Comparison of ENCODE assay signal across 12 cellular contexts in genomic region chr3:42191443-42191747, GRCh38.
A peak's percentile ranks its signal among the peaks of the same experiment; 100 is the strongest.
DNase-seq lines count a peak whose midpoint lies in the region; ATAC-seq and TF ChIP-seq lines count a peak whose summit lies in the region.
"Had no signal": no experiment of that assay in that cellular context is flagged by ENCODE, and none has a peak within 500 bp of the region (broad histone marks: within the 10 kb centered on the region; RNA-seq: fewer than 3 reads in every experiment).

No MANE protein-coding gene starts in this region.

- H3K27ac ChIP-seq in left ventricle myocardium inferior (replicated peaks) (peak overlapping the region; percentile 4), RWPE2 (ENCODE audit: poor library complexity, severe bottlenecking) (no peak overlapping the region), foreskin keratinocyte (no peak overlapping the region)
- H3K27ac ChIP-seq: suprapubic skin had no signal

- POLR2A ChIA-PET in T-cell (lab: Charles Lee), result interaction anchor here in 1 of 2 donors (0.6 kb wide), 1 partner anchor 73 kb away, joined by 7 read pairs; no protein-coding TSS in a partner anchor

- H3K9me3 Mint-ChIP-seq in endothelial cell (ENCODE audit: unreplicated experiment), result no peaks in the 10 kb centered on the region
- no peaks in the 10 kb centered on the region for H3K9me3 Mint-ChIP-seq in T-cell

- no peak for TF ChIP-seq CTCF in left ventricle myocardium inferior (IDR thresholded peaks at IDR 0.05; ENCODE audit: borderline replicate concordance)
- peak; percentile 71 for TF ChIP-seq CTCF in RWPE2 (IDR thresholded peaks at IDR 0.05; ENCODE audit: poor library complexity, severe bottlenecking)
- peak; percentile 31 for TF ChIP-seq CTCF in endothelial cell (IDR thresholded peaks at IDR 0.05; ENCODE audit: unreplicated experiment)
- TF ChIP-seq CTCF in foreskin keratinocyte (conservative IDR thresholded peaks at IDR 0.05), result no peak

- no peak overlapping the region for H3K4me3 Mint-ChIP-seq in endothelial cell (ENCODE audit: unreplicated experiment)
- no peak overlapping the region for H3K4me3 Mint-ChIP-seq in T-cell
- H3K4me3 Mint-ChIP-seq: activated naive CD8-positive, alpha-beta T cell had no signal

- intact Hi-C loops in left ventricle myocardium inferior (cut with micrococcal nuclease), result loop anchor here (10.0 kb wide), 1 partner anchor 297 kb away; no protein-coding TSS in a partner anchor
- intact Hi-C loops in left cardiac atrium (cut with DNase I), result loop anchor here (5.0 to 10.0 kb wide), 2 partner anchors 74 to 297 kb away; no protein-coding TSS in a partner anchor

- peaks cover 51% of the 10 kb centered on the region for H3K4me1 Mint-ChIP-seq in endothelial cell (ENCODE audit: unreplicated experiment)
- peaks cover 19 to 28% (median 19%) of the 10 kb centered on the region in 3 donors for H3K4me1 Mint-ChIP-seq in T-cell

- H3K36me3 Mint-ChIP-seq in endothelial cell (ENCODE audit: low read depth, unreplicated experiment), result peaks cover 31% of the 10 kb centered on the region
- H3K36me3 Mint-ChIP-seq in T-cell, result peaks cover 36% of the 10 kb centered on the region

- no peak overlapping the region for H3K27ac Mint-ChIP-seq in endothelial cell (ENCODE audit: unreplicated experiment)
- H3K27ac Mint-ChIP-seq in T-cell, result no peak overlapping the region
- H3K27ac Mint-ChIP-seq: activated naive CD8-positive, alpha-beta T cell had no signal

- DNase-seq in left ventricle myocardium inferior (no peak), left cardiac atrium (no peak), RWPE2 (ENCODE audit: low spot score) (no peak), endothelial cell (ENCODE audit: low spot score) (no peak), activated gamma-delta T cell (lab: John Stamatoyannopoulos, UW) (no peak), T-cell (no peak), foreskin keratinocyte (no peak)

- H3K27me3 ChIP-seq in left ventricle myocardium inferior (ENCODE audit: low read depth), result no peaks in the 10 kb centered on the region
- H3K27me3 ChIP-seq in RWPE2 (ENCODE audit: insufficient read depth, poor library complexity, severe bottlenecking), result no peaks in the 10 kb centered on the region
- H3K27me3 ChIP-seq in foreskin keratinocyte, result no peaks in the 10 kb centered on the region
- H3K27me3 ChIP-seq: gastroesophageal sphincter, suprapubic skin had no signal

- ATAC-seq in left cardiac atrium (no peak), RWPE2 (ENCODE audit: low read depth) (no peak), HG02970 (IDR thresholded peaks at IDR 0.05; ENCODE audit: low FRiP score, unreplicated experiment) (no peak), T-cell (replicated peaks in 1 of 4) (no peak), foreskin keratinocyte (no peak)

- H3K9me3 ChIP-seq in left ventricle myocardium inferior (replicated peaks) (no peaks in the 10 kb centered on the region), RWPE2 (ENCODE audit: severe bottlenecking) (no peaks in the 10 kb centered on the region)
- H3K9me3 ChIP-seq: gastroesophageal sphincter, suprapubic skin had no signal

- H3K4me3 ChIP-seq in left ventricle myocardium inferior (no peak overlapping the region), RWPE2 (ENCODE audit: severe bottlenecking) (no peak overlapping the region)
- H3K4me3 ChIP-seq: gastroesophageal sphincter, suprapubic skin had no signal

- peaks cover 39% of the 10 kb centered on the region for H3K36me3 ChIP-seq in left ventricle myocardium inferior
- peaks cover 29% of the 10 kb centered on the region for H3K36me3 ChIP-seq in RWPE2 (ENCODE audit: low read depth)

- H3K4me1 ChIP-seq in left ventricle myocardium inferior, result peaks cover 74% of the 10 kb centered on the region
- H3K4me1 ChIP-seq in RWPE2 (ENCODE audit: insufficient read depth, poor library complexity, severe bottlenecking), result no peaks in the 10 kb centered on the region
- no peaks in the 10 kb centered on the region for H3K4me1 ChIP-seq in foreskin keratinocyte

- CTCF ChIA-PET in T-cell (lab: Charles Lee), result interaction anchor here (0.5 to 3.1 kb wide), 29 partner anchors 8 to 1105 kb away, joined by 3 to 9 read pairs (median 4); no protein-coding TSS in a partner anchor

- peaks cover 1% of the 10 kb centered on the region for H3K27me3 Mint-ChIP-seq in endothelial cell (ENCODE audit: unreplicated experiment)
- H3K27me3 Mint-ChIP-seq in T-cell, result no peaks in the 10 kb centered on the region
- H3K27me3 Mint-ChIP-seq: activated naive CD8-positive, alpha-beta T cell; progenitor cell of endocrine pancreas had no signal

Comparison
In these comparisons a context has a peak if more than half of its experiments do, and no peak if none do; other contexts are left out.
1. CTCF ChIP-seq: peak in RWPE2 (single experiment) and endothelial cell (single experiment); none in left ventricle myocardium inferior (single experiment) and foreskin keratinocyte (single experiment).